In the genomic region with DNA sequence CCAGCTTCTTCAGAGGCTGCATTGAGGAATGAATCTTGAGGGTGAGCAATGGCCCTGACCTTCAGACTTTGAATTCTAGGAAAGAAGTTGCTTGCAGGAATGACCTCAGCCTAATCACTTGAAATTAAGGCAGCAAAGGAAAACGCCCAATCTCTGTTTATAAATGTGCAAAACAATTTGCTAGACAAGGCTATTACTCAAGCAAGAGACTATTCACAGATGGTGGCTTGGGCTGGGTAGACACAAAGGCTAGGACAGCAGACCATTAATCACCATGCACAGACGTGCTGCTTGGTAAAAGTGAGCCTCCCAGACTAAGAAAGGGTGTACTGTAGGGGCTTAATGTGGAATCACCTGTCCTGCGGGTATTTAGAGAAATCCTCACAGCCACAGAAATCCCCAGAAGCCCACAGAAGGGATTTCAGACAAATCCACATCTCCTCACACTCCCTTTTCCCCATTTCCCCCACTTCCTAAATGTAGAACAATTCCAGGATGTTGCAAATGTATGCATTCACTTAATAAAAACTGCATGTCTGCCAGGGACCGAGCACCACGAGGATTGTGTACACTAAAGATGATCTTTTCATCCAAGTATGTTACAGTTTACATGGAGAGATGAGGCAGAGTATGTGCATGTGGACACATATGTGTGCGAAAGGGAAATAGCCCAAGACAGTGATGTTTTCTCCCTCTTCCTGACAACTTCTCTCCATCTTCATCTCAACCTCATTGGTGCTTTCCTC, we compare ENCODE assay signal across 15 cellular contexts.
A peak's percentile ranks its signal among the peaks of the same experiment; 100 is the strongest.
DNase-seq lines count a peak whose midpoint lies in the region; ATAC-seq and TF ChIP-seq lines count a peak whose summit lies in the region.
"Had no signal": no experiment of that assay in that cellular context is flagged by ENCODE, and none has a peak within 500 bp of the region (broad histone marks: within the 10 kb centered on the region; RNA-seq: fewer than 3 reads in every experiment).

No MANE protein-coding gene starts in this region.

- H3K27ac ChIP-seq in SK-N-SH (ENCODE audit: low read depth in 2 of 2, low read length in 1 of 2) (no peak overlapping the region), duodenal mucosa (ENCODE audit: low read depth, low read length) (peak overlapping the region; percentile 26), hepatocyte (no peak overlapping the region), aorta (ENCODE audit: low read depth in 1 of 2, low read length in 2 of 2) (peak overlapping the region in 1 of 2 donors; percentile 38), spleen (no peak overlapping the region)
- H3K27ac ChIP-seq: 22Rv1 had no signal

- no peaks in the 10 kb centered on the region for H3K36me3 ChIP-seq in SK-N-SH (replicated peaks in 1 of 2; ENCODE audit: control insufficient read depth in 1 of 2, insufficient read depth in 2 of 2, low read length in 1 of 2)
- no peaks in the 10 kb centered on the region for H3K36me3 ChIP-seq in duodenal mucosa (ENCODE audit: control insufficient read depth in 1 of 2, insufficient read depth in 2 of 2, low read length in 2 of 2)
- H3K36me3 ChIP-seq in hepatocyte (replicated peaks; ENCODE audit: insufficient read depth, low read depth), result no peaks in the 10 kb centered on the region
- no peaks in the 10 kb centered on the region for H3K36me3 ChIP-seq in aorta (ENCODE audit: control insufficient read depth in 1 of 2, insufficient read depth in 2 of 2, low read length in 1 of 2)
- H3K36me3 ChIP-seq in spleen, result no peaks in the 10 kb centered on the region

- DNase-seq in SK-N-SH, result no peak
- DNase-seq in hepatocyte (ENCODE audit: low spot score), result no peak
- no peak for DNase-seq in aorta
- no peak for DNase-seq in stimulated activated naive CD4-positive, alpha-beta T cell (lab: John Stamatoyannopoulos, UW)
- no peak for DNase-seq in spleen
- DNase-seq: activated naive CD8-positive, alpha-beta T cell treated with anti-CD3 and anti-CD28 coated beads for 36 hours; foreskin melanocyte; GF-D8; naive thymus-derived CD8-positive, alpha-beta T cell; NCI-H2171; stimulated activated CD4-positive, alpha-beta T cell treated with anti-CD3 and anti-CD28 coated beads, Interleukin-4, amount 100 ng/mL, for 4 hours had no signal

- H3K4me2 ChIP-seq in SK-N-SH (no peak overlapping the region), hepatocyte (peak overlapping the region; percentile 8)

- H3K9me2 ChIP-seq in SK-N-SH (no peaks in the 10 kb centered on the region), hepatocyte (replicated peaks; ENCODE audit: insufficient read depth) (no peaks in the 10 kb centered on the region)

- POLR2A ChIA-PET in SK-N-SH (lab: Yijun Ruan, JAX), result no interaction called here

- H3F3A ChIP-seq in SK-N-SH (replicated peaks; ENCODE audit: insufficient read depth), result no peaks in the 10 kb centered on the region

- TF ChIP-seq CTCF in SK-N-SH (IDR thresholded peaks at IDR 0.05) (no peak), hepatocyte (IDR thresholded peaks at IDR 0.05; ENCODE audit: poor library complexity) (no peak), spleen (IDR thresholded peaks at IDR 0.05 in 8 of 11, conservative IDR thresholded peaks at IDR 0.05 in 3 of 11) (no peak)

- H3K4me1 ChIP-seq in SK-N-SH (ENCODE audit: control insufficient read depth in 1 of 2, insufficient read depth in 2 of 2, low read depth in 1 of 2, low read length in 1 of 2) (no peaks in the 10 kb centered on the region), duodenal mucosa (ENCODE audit: control insufficient read depth in 1 of 2, insufficient read depth in 2 of 2, low read length in 2 of 2) (peaks cover 19 to 20% of the 10 kb centered on the region in 2 donors), hepatocyte (ENCODE audit: insufficient read depth) (peaks cover 12% of the 10 kb centered on the region), aorta (ENCODE audit: control insufficient read depth in 1 of 2, insufficient read depth in 2 of 2, low read length in 2 of 2) (peaks cover under 1 to 10% of the 10 kb centered on the region in 2 donors), spleen (peaks cover 0 to 4% (median 0%) of the 10 kb centered on the region in 6 donors)

- CTCF ChIA-PET in SK-N-SH (lab: Yijun Ruan, JAX), result no interaction called here

- WGBS in SK-N-SH (ENCODE audit: low lambda C conversion rate), result 80% methylated on average over 6 of the region's 6 CpGs
- WGBS in hepatocyte (ENCODE audit: low lambda C conversion rate, missing lambda C conversion rate), result 65% methylated on average over 6 of the region's 6 CpGs
- WGBS in aorta, 2 donors, result 60 to 68% methylated on average over 6 of the region's 6 CpGs
- 53 to 63% (median 57%) methylated on average over 6 of the region's 6 CpGs for WGBS in spleen, 5 donors

- H3K4me3 ChIP-seq in SK-N-SH (ENCODE audit: low read depth in 2 of 2, low read length in 1 of 2) (no peak overlapping the region), duodenal mucosa (ENCODE audit: low read depth in 1 of 2, low read length in 2 of 2) (no peak overlapping the region), hepatocyte (no peak overlapping the region), aorta (ENCODE audit: low read length in 2 of 2) (no peak overlapping the region), spleen (no peak overlapping the region)

- no peak for TF ChIP-seq RAD21 in SK-N-SH (IDR thresholded peaks at IDR 0.05; ENCODE audit: low read length)

- H3K9me3 ChIP-seq in SK-N-SH (no peaks in the 10 kb centered on the region), duodenal mucosa (ENCODE audit: control insufficient read depth in 1 of 2, low read length in 2 of 2) (no peaks in the 10 kb centered on the region), hepatocyte (ENCODE audit: low read depth) (no peaks in the 10 kb centered on the region), aorta (ENCODE audit: control insufficient read depth, low read length) (no peaks in the 10 kb centered on the region), spleen (no peaks in the 10 kb centered on the region)

- intact Hi-C loops in aorta (cut with DNase I) (loop anchor here in 1 of 2 donors (5.0 kb wide), 1 partner anchor 37 kb away; no protein-coding TSS in a partner anchor), spleen (cut with DNase I; ENCODE audit: low total_unique reads) (no loop called here)

- 0 out of 3 replicates have a peak, but pooled peaks have one; percentile 20 for ATAC-seq in SK-N-SH treated with all-trans-retinoic acid at 6 μM for 48 hours
- ATAC-seq in aorta (ENCODE audit: low FRiP score), result peak; percentile 36
- ATAC-seq in HG03432 (IDR thresholded peaks at IDR 0.05; ENCODE audit: unreplicated experiment), result no peak
- ATAC-seq: naive thymus-derived CD8-positive, alpha-beta T cell had no signal

- H3K9ac ChIP-seq in SK-N-SH (no peak overlapping the region), duodenal mucosa (ENCODE audit: low read depth in 1 of 2, low read length in 2 of 2) (no peak overlapping the region)

- H4K20me1 ChIP-seq in SK-N-SH (ENCODE audit: insufficient read depth) (no peaks in the 10 kb centered on the region), hepatocyte (ENCODE audit: insufficient read depth, poor library complexity, severe bottlenecking) (no peaks in the 10 kb centered on the region)

- H3K27me3 ChIP-seq in SK-N-SH (ENCODE audit: insufficient read depth) (no peaks in the 10 kb centered on the region), duodenal mucosa (ENCODE audit: control insufficient read depth in 1 of 2, insufficient read depth in 2 of 2, low read length in 2 of 2) (no peaks in the 10 kb centered on the region), hepatocyte (no peaks in the 10 kb centered on the region), aorta (ENCODE audit: control insufficient read depth in 1 of 2, insufficient read depth in 2 of 2, low read length in 1 of 2) (no peaks in the 10 kb centered on the region), spleen (replicated peaks in 1 of 7) (peaks cover 0 to 22% (median 0%) of the 10 kb centered on the region in 7 donors)

- no peak overlapping the region for H2AFZ ChIP-seq in SK-N-SH (ENCODE audit: low read depth)
- H2AFZ ChIP-seq in hepatocyte, result no peak overlapping the region

- no peak for TF ChIP-seq POLR2A in spleen (IDR thresholded peaks at IDR 0.05)

- H3K79me2 ChIP-seq in SK-N-SH (ENCODE audit: insufficient read depth) (no peaks in the 10 kb centered on the region), hepatocyte (no peaks in the 10 kb centered on the region)

- no peak for TF ChIP-seq EP300 in SK-N-SH (IDR thresholded peaks at IDR 0.05; ENCODE audit: borderline replicate concordance in 1 of 2, low read depth in 1 of 2, low read length in 1 of 2)

TF ChIP-seq in SK-N-SH treated with all-trans-retinoic acid at 6 μM for 48 hours, 23 proteins besides CTCF, POLR2A, EP300 and RAD21 (continues in another document):
- no peak for TF ChIP-seq ISL1 (CRISPR knock-in tag; IDR thresholded peaks at IDR 0.05)
- no peak for TF ChIP-seq GLIS3 (CRISPR knock-in tag; IDR thresholded peaks at IDR 0.05)
- TF ChIP-seq, protein P1, sequence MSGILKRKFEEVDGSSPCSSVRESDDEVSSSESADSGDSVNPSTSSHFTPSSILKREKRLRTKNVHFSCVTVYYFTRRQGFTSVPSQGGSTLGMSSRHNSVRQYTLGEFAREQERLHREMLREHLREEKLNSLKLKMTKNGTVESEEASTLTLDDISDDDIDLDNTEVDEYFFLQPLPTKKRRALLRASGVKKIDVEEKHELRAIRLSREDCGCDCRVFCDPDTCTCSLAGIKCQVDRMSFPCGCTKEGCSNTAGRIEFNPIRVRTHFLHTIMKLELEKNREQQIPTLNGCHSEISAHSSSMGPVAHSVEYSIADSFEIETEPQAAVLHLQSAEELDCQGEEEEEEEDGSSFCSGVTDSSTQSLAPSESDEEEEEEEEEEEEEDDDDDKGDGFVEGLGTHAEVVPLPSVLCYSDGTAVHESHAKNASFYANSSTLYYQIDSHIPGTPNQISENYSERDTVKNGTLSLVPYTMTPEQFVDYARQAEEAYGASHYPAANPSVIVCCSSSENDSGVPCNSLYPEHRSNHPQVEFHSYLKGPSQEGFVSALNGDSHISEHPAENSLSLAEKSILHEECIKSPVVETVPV (CRISPR knock-in tag; IDR thresholded peaks at IDR 0.05), result no peak
- TF ChIP-seq ZFP3 (CRISPR knock-in tag; IDR thresholded peaks at IDR 0.05), result no peak

TF ChIP-seq in SK-N-SH, 30 proteins besides CTCF, POLR2A, EP300 and RAD21:
- TF ChIP-seq FOXM1 (IDR thresholded peaks at IDR 0.05; ENCODE audit: low read depth), result no peak
- TF ChIP-seq GABPA (IDR thresholded peaks at IDR 0.05; ENCODE audit: low read depth), result no peak
- TF ChIP-seq FOSL2 (IDR thresholded peaks at IDR 0.05; ENCODE audit: borderline replicate concordance, low read depth), result no peak
- TF ChIP-seq YY1 (IDR thresholded peaks at IDR 0.05; ENCODE audit: low read depth), result no peak
TF ChIP-seq in SK-N-SH: peak in this region for 0.
